ENCODE assay signal across 8 cellular contexts in the genomic region with DNA sequence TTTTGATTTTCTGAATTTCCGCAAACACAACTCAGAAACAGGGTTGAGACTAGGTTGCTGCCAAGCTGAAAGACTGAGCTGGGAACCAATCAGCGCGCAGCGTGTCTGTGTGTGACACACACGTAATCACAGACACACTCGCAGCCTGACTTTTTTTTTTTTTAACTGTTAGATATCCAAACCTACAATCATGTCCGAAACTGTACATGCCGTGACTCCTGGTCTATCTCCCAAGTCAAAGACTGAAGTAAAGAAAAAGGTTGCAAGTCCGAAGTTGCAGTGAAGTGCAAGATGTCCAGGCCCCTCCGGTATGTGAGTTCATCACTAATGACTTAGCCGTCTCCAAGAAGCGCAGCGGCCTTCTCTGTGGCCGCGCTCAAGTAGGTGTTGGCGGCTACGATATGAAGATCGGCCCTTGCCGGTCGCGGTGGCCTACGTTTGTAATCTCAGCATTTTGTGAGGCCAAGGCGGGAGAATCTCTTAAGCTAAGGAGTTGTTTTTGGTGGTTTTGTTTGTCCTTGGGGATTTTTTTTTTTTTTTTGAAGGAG.
DNase-seq lines count a peak whose midpoint lies in the region; ATAC-seq, FAIRE-seq and TF ChIP-seq lines count a peak whose summit lies in the region.

No MANE protein-coding gene starts in this region.

- DNase-seq in AG10803 (ENCODE audit: low read depth) = peak; percentile 95
- DNase-seq in MG63 = peak; percentile 79
- DNase-seq in T1000 (lab: John Stamatoyannopoulos, UW) = peak; percentile 52
- DNase-seq in GM12878 (ENCODE audit: low read depth, low spot score) = peak; percentile 70
- peak; percentile 92 for DNase-seq in hepatocyte (ENCODE audit: low spot score)
- DNase-seq in putamen (ENCODE audit: low spot score) = peak; percentile 91

- peak; percentile 77 for TF ChIP-seq POLR2A in GM12878 (IDR thresholded peaks at IDR 0.05; ENCODE audit: low read depth, low read length)

- peak overlapping the region; percentile 96 for H3K9ac ChIP-seq in GM12878 (ENCODE audit: control insufficient read depth, insufficient read depth, low read length)

- FAIRE-seq in GM12878 (lab: Jason Lieb, UNC) = peak; percentile 35

- H3K4me3 ChIP-seq in AG10803 (ENCODE audit: low read length) = peak overlapping the region; percentile 73
- peak overlapping the region; percentile 72 for H3K4me3 ChIP-seq in MG63
- peak overlapping the region; percentile 73 for H3K4me3 ChIP-seq in GM12878
- peak overlapping the region; percentile 53 for H3K4me3 ChIP-seq in hepatocyte

- CTCF ChIA-PET in GM12878 (lab: Yijun Ruan, JAX) = interaction anchor here (0.5 to 6.4 kb wide), 8 partner anchors 9 to 1617 kb away, joined by 3 to 35 read pairs (median 4); a partner anchor contains a TSS

- in situ Hi-C loops in GM12878 (cut with MboI) = loop anchor here (5.0 to 10.0 kb wide), 4 partner anchors 73 to 1697 kb away; a partner anchor contains a TSS

- no peak; a peak in 1 of 4 replicates for TF ChIP-seq EP300 in GM12878 (IDR thresholded peaks at IDR 0.05; ENCODE audit: borderline replicate concordance in 1 of 2, control insufficient read depth in 1 of 2, low read depth in 2 of 2, low read length in 2 of 2)

- SMC1A ChIA-PET in GM12878 (lab: Charles Lee; ENCODE audit: uncharacterized antibody, unreplicated experiment) = interaction anchor here (0.6 to 5.2 kb wide), 11 partner anchors 9 to 136 kb away, joined by 3 to 32 read pairs (median 4); a partner anchor contains a TSS

- under 1% methylated on average over 23 of the region's 23 CpGs for WGBS in GM12878 (ENCODE audit: insufficient coverage, insufficient replicate concordance, low lambda C conversion rate, missing lambda C conversion rate)
- 5% methylated on average over 23 of the region's 23 CpGs for WGBS in hepatocyte (ENCODE audit: low lambda C conversion rate, missing lambda C conversion rate)

- H3K79me2 ChIP-seq in GM12878 (ENCODE audit: control insufficient read depth, insufficient read depth, low read length) = peaks cover 38% of the 10 kb centered on the region
- H3K79me2 ChIP-seq in hepatocyte = peaks cover 71% of the 10 kb centered on the region

- peak; percentile 30 for ATAC-seq in GM19324 (IDR thresholded peaks at IDR 0.05; ENCODE audit: low FRiP score, unreplicated experiment)
- peak; percentile 50 for ATAC-seq in GM12878
- ATAC-seq in GM18498 (IDR thresholded peaks at IDR 0.05; ENCODE audit: unreplicated experiment) = no peak

- no peaks in the 10 kb centered on the region; the same call in 1 of the 2 replicates for H4K20me1 ChIP-seq in GM12878 (ENCODE audit: control insufficient read depth, insufficient read depth)
- peaks cover 22% of the 10 kb centered on the region for H4K20me1 ChIP-seq in hepatocyte (ENCODE audit: insufficient read depth, poor library complexity, severe bottlenecking)

- H3K27me3 ChIP-seq in MG63 (no peaks in the 10 kb centered on the region), GM12878 (replicated peaks in 1 of 2; ENCODE audit: control insufficient read depth in 2 of 2, insufficient read depth in 2 of 2, low read length in 1 of 2) (no peaks in the 10 kb centered on the region), hepatocyte (no peaks in the 10 kb centered on the region)

- H3K36me3 ChIP-seq in MG63 (peaks cover 8% of the 10 kb centered on the region; the same call in 1 of the 2 replicates), GM12878 (ENCODE audit: control insufficient read depth in 2 of 2, insufficient read depth in 2 of 2, low read length in 1 of 2) (no peaks in the 10 kb centered on the region), hepatocyte (replicated peaks; ENCODE audit: insufficient read depth, low read depth) (no peaks in the 10 kb centered on the region)

- H3K4me2 ChIP-seq in GM12878 (ENCODE audit: control insufficient read depth, insufficient read depth) = peak overlapping the region; percentile 87
- H3K4me2 ChIP-seq in hepatocyte = peak overlapping the region; percentile 82

- RAD21 ChIA-PET in GM12878 (lab: Charles Lee; ENCODE audit: unreplicated experiment) = interaction anchor here (0.7 to 4.7 kb wide), 8 partner anchors 12 to 133 kb away, joined by 3 to 23 read pairs (median 4); a partner anchor contains a TSS

- peak overlapping the region; percentile 80 for H3K27ac ChIP-seq in GM12878 (ENCODE audit: control insufficient read depth, insufficient read depth)
- H3K27ac ChIP-seq in hepatocyte = peak overlapping the region; percentile 89

- intact Hi-C loops in GM12878 (cut with micrococcal nuclease; ENCODE audit: unreplicated experiment) = loop anchor here (5.0 kb wide), 5 partner anchors 93 to 1697 kb away; a partner anchor contains a TSS

- H2AFZ ChIP-seq in GM12878 (ENCODE audit: control insufficient read depth, low read depth, low read length) (no peak overlapping the region; the same call in 1 of the 2 replicates), hepatocyte (no peak overlapping the region)

- POLR2A ChIA-PET in GM12878 (lab: Charles Lee) = interaction anchor here (0.6 to 8.5 kb wide), 15 partner anchors 9 to 952 kb away, joined by 3 to 109 read pairs (median 7); a partner anchor contains a TSS

- H3K9me3 ChIP-seq in MG63 (no peaks in the 10 kb centered on the region), GM12878 (replicated peaks; ENCODE audit: control insufficient read depth, insufficient read depth, low read length) (no peaks in the 10 kb centered on the region), hepatocyte (ENCODE audit: low read depth) (no peaks in the 10 kb centered on the region)

- no peaks in the 10 kb centered on the region for H3K9me2 ChIP-seq in hepatocyte (replicated peaks; ENCODE audit: insufficient read depth)

- no peak for TF ChIP-seq RAD21 in GM12878 (IDR thresholded peaks at IDR 0.05; ENCODE audit: insufficient read depth, low read depth, low read length)

- BruUV-seq in GM12878 (replicated peaks; lab: Mats Ljungman, UMichigan) = no TSS peak

- no peaks in the 10 kb centered on the region for H3K4me1 ChIP-seq in GM12878 (ENCODE audit: control insufficient read depth, insufficient read depth, low read length)
- peaks cover 16% of the 10 kb centered on the region for H3K4me1 ChIP-seq in hepatocyte (ENCODE audit: insufficient read depth)

- TF ChIP-seq CTCF in AG10803 (conservative IDR thresholded peaks at IDR 0.05; ENCODE audit: low read length) (no peak), GM12878 (IDR thresholded peaks at IDR 0.05 in 2 of 3, conservative IDR thresholded peaks at IDR 0.05 in 1 of 3; ENCODE audit: control insufficient read depth in 2 of 3, extremely low read depth in 1 of 3, insufficient read depth in 1 of 3, low read depth in 3 of 3, low read length in 3 of 3) (no peak), hepatocyte (IDR thresholded peaks at IDR 0.05; ENCODE audit: poor library complexity) (no peak)

TF ChIP-seq in GM12878, 131 proteins besides CTCF, POLR2A, EP300 and RAD21 (continues in another document):
- TF ChIP-seq SMAD5 (IDR thresholded peaks at IDR 0.05; ENCODE audit: low read depth) (no peak), RAD51 (IDR thresholded peaks at IDR 0.05) (no peak), NFIC (IDR thresholded peaks at IDR 0.05; ENCODE audit: low read depth, low read length) (peak; percentile 34; the same call in 1 of the 2 replicates), ZNF622 (IDR thresholded peaks at IDR 0.05) (no peak), BCL3 (IDR thresholded peaks at IDR 0.05; ENCODE audit: borderline replicate concordance, insufficient read depth, low read depth, low read length, poor library complexity, severe bottlenecking) (no peak), RFX5 (IDR thresholded peaks at IDR 0.05; ENCODE audit: low read depth, low read length) (peak; percentile 54; the same call in 1 of the 2 replicates), NRF1 (conservative IDR thresholded peaks at IDR 0.05; ENCODE audit: low read depth, low read length) (no peak)
- TF ChIP-seq, protein P1, sequence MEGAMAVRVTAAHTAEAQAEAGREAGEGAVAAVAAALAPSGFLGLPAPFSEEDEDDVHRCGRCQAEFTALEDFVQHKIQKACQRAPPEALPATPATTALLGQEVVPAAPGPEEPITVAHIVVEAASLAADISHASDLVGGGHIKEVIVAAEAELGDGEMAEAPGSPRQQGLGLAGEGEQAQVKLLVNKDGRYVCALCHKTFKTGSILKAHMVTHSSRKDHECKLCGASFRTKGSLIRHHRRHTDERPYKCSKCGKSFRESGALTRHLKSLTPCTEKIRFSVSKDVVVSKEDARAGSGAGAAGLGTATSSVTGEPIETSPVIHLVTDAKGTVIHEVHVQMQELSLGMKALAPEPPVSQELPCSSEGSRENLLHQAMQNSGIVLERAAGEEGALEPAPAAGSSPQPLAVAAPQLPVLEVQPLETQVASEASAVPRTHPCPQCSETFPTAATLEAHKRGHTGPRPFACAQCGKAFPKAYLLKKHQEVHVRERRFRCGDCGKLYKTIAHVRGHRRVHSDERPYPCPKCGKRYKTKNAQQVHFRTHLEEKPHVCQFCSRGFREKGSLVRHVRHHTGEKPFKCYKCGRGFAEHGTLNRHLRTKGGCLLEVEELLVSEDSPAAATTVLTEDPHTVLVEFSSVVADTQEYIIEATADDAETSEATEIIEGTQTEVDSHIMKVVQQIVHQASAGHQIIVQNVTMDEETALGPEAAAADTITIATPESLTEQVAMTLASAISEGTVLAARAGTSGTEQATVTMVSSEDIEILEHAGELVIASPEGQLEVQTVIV (IDR thresholded peaks at IDR 0.05; ENCODE audit: borderline replicate concordance, partially characterized antibody) = peak; percentile 28
- TF ChIP-seq, protein P2, sequence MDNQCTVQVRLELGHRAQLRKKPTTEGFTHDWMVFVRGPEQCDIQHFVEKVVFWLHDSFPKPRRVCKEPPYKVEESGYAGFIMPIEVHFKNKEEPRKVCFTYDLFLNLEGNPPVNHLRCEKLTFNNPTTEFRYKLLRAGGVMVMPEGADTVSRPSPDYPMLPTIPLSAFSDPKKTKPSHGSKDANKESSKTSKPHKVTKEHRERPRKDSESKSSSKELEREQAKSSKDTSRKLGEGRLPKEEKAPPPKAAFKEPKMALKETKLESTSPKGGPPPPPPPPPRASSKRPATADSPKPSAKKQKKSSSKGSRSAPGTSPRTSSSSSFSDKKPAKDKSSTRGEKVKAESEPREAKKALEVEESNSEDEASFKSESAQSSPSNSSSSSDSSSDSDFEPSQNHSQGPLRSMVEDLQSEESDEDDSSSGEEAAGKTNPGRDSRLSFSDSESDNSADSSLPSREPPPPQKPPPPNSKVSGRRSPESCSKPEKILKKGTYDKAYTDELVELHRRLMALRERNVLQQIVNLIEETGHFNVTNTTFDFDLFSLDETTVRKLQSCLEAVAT (IDR thresholded peaks at IDR 0.05) = peak; percentile 96
